8 cellular contexts compared by ENCODE assay signal in genomic region chr15:41659855-41660234, GRCh38. TPM values are rescaled to one million over a fixed set of nuclear protein-coding genes. Genes with fewer than 3 reads are reported as not detected.
DNase-seq lines count a peak whose midpoint lies in the region; ATAC-seq, FAIRE-seq and TF ChIP-seq lines count a peak whose summit lies in the region.

No MANE protein-coding gene starts in this region.

- dilution Hi-C loops in endothelial cell of umbilical vein (cut with MboI; ENCODE audit: extremely low pct_ligation_motif_present, low sequenced_read_pairs), result no loop called here

- H3K9me3 Mint-ChIP-seq in CD8-positive, alpha-beta T cell, result no peaks in the 10 kb centered on the region
- H3K9me3 Mint-ChIP-seq in nephron progenitor cell, result peaks cover 23% of the 10 kb centered on the region

- H3K9ac ChIP-seq in endothelial cell of umbilical vein (replicated peaks; ENCODE audit: extremely low read depth, insufficient read depth, low read length), result no peak overlapping the region

- peak overlapping the region; percentile 62 for H3K4me3 ChIP-seq in CD8-positive, alpha-beta T cell (ENCODE audit: low read depth, low read length)
- peak overlapping the region; percentile 3 to 40 (median 29) for H3K4me3 ChIP-seq in endothelial cell of umbilical vein (replicated peaks in 1 of 3; ENCODE audit: insufficient read depth in 1 of 3, low read depth in 1 of 3, low read length in 3 of 3)

- TF ChIP-seq CTCF in CD8-positive, alpha-beta T cell (IDR thresholded peaks at IDR 0.05), result no peak
- TF ChIP-seq CTCF in endothelial cell of umbilical vein (IDR thresholded peaks at IDR 0.05; ENCODE audit: extremely low read depth in 1 of 2, insufficient read depth in 1 of 2, low read depth in 1 of 2, low read length in 2 of 2), result no peak
- TF ChIP-seq CTCF in nephron progenitor cell (IDR thresholded peaks at IDR 0.05), result no peak

- peaks cover 37% of the 10 kb centered on the region for H3K79me2 ChIP-seq in endothelial cell of umbilical vein (ENCODE audit: control insufficient read depth, insufficient read depth, low read length)

- peaks cover 4% of the 10 kb centered on the region for H4K20me1 ChIP-seq in endothelial cell of umbilical vein (replicated peaks; ENCODE audit: control insufficient read depth, extremely low read depth, insufficient read depth, low read length)

- POLR2A ChIA-PET in CD8-positive, alpha-beta T cell (lab: Charles Lee), result interaction anchor here (1.0 to 2.6 kb wide), 9 partner anchors 11 to 543 kb away, joined by 3 to 32 read pairs (median 4); partner anchors contain the start of gene MAPKBP1
- POLR2A ChIA-PET in endothelial cell of umbilical vein (lab: Charles Lee), result no interaction called here

- CTCF ChIA-PET in CD8-positive, alpha-beta T cell (lab: Charles Lee), result interaction anchor here (1.2 to 1.5 kb wide), 3 partner anchors 15 to 102 kb away, joined by 3 to 7 read pairs (median 3); no protein-coding TSS in a partner anchor
- CTCF ChIA-PET in endothelial cell of umbilical vein (lab: Charles Lee), result interaction anchor here (0.8 to 3.0 kb wide), 4 partner anchors 56 to 194 kb away, joined by 3 to 12 read pairs (median 4); no protein-coding TSS in a partner anchor

- FAIRE-seq in endothelial cell of umbilical vein (lab: Jason Lieb, UNC), result peak; percentile 40

- peak overlapping the region; percentile 86 for H3K4me3 Mint-ChIP-seq in CD8-positive, alpha-beta T cell
- H3K4me3 Mint-ChIP-seq in nephron progenitor cell, result peak overlapping the region; percentile 88

- no peaks in the 10 kb centered on the region for H3K36me3 ChIP-seq in CD8-positive, alpha-beta T cell (ENCODE audit: insufficient read depth, low read length)
- no peaks in the 10 kb centered on the region for H3K36me3 ChIP-seq in KOPT-K1 (ENCODE audit: insufficient read depth, low read length)
- H3K36me3 ChIP-seq in endothelial cell of umbilical vein (ENCODE audit: control insufficient read depth in 2 of 2, extremely low read depth in 1 of 2, insufficient read depth in 2 of 2, low read length in 2 of 2), result no peaks in the 10 kb centered on the region

- intact Hi-C loops in CD8-positive, alpha-beta T cell (cut with DNase I, micrococcal nuclease), result loop anchor here (1.0 to 10.0 kb wide), 13 partner anchors 39 to 837 kb away; partner anchors contain the start of genes EHD4 (in 2 of the 2), CHP1 (in 1 of the 2), EXD1 (in 1 of the 2) and GANC (in 1 of the 2)
- intact Hi-C loops in endothelial cell of umbilical vein (cut with micrococcal nuclease), result loop anchor here (2.0 to 5.0 kb wide), 2 partner anchors 39 to 103 kb away; partner anchors contain the start of gene TYRO3

- H3K36me3 Mint-ChIP-seq in CD8-positive, alpha-beta T cell, result peaks cover 6% of the 10 kb centered on the region
- peaks cover 6% of the 10 kb centered on the region for H3K36me3 Mint-ChIP-seq in nephron progenitor cell (ENCODE audit: low read depth)

- peak overlapping the region; percentile 84 for H2AFZ ChIP-seq in endothelial cell of umbilical vein (ENCODE audit: low read depth, low read length)

- BruUV-seq in endothelial cell of umbilical vein (replicated peaks; lab: Mats Ljungman, UMichigan), result no TSS peak

- H3K27ac ChIP-seq in CD8-positive, alpha-beta T cell (ENCODE audit: low read depth, low read length), result peak overlapping the region; percentile 90
- H3K27ac ChIP-seq in KOPT-K1 (ENCODE audit: low read depth, low read length, poor library complexity, severe bottlenecking) (peak overlapping the region; percentile 90), endothelial cell of umbilical vein (ENCODE audit: insufficient read depth, low read depth, low read length) (peak overlapping the region; percentile 6)

- H3K27me3 Mint-ChIP-seq in CD8-positive, alpha-beta T cell (ENCODE audit: low read depth), result no peaks in the 10 kb centered on the region
- peaks cover 40% of the 10 kb centered on the region for H3K27me3 Mint-ChIP-seq in nephron progenitor cell (ENCODE audit: low read depth, poor library complexity)

- no peak for ATAC-seq in CD8-positive, alpha-beta T cell

- peaks cover 49% of the 10 kb centered on the region for H3K4me1 Mint-ChIP-seq in CD8-positive, alpha-beta T cell (ENCODE audit: low read depth)
- peaks cover 29% of the 10 kb centered on the region for H3K4me1 Mint-ChIP-seq in nephron progenitor cell

- no peaks in the 10 kb centered on the region for H3K27me3 ChIP-seq in CD8-positive, alpha-beta T cell (ENCODE audit: insufficient read depth, low read length)
- H3K27me3 ChIP-seq in endothelial cell of umbilical vein (ENCODE audit: control insufficient read depth in 2 of 2, insufficient read depth in 2 of 2, low read length in 2 of 2), result peaks cover 2 to 14% of the 10 kb centered on the region in 2 experiments

- H3K9me3 ChIP-seq in CD8-positive, alpha-beta T cell (ENCODE audit: low read length), result no peaks in the 10 kb centered on the region
- H3K9me3 ChIP-seq in KOPT-K1 (ENCODE audit: insufficient read depth, low read length, poor library complexity, severe bottlenecking) (no peaks in the 10 kb centered on the region), endothelial cell of umbilical vein (replicated peaks; ENCODE audit: control insufficient read depth, insufficient read depth, low read length) (no peaks in the 10 kb centered on the region)

- H3K9me1 ChIP-seq in endothelial cell of umbilical vein (replicated peaks; ENCODE audit: control insufficient read depth, extremely low read depth, insufficient read depth, low read length), result no peaks in the 10 kb centered on the region

- TF ChIP-seq POLR2A in endothelial cell of umbilical vein (IDR thresholded peaks at IDR 0.05; ENCODE audit: low read depth, low read length), result no peak

- H3K27ac Mint-ChIP-seq in CD8-positive, alpha-beta T cell, result peak overlapping the region; percentile 89
- H3K27ac Mint-ChIP-seq in nephron progenitor cell, result peak overlapping the region; percentile 78

- no peak for DNase-seq in CD8-positive, alpha-beta T cell
- DNase-seq in endothelial cell of umbilical vein (ENCODE audit: low read depth, low spot score) (no peak), nephron progenitor cell (no peak), HuH-7 (ENCODE audit: low spot score) (no peak), NCI-H446 treated with DMSO at 0.1 percent for 48 hours (lab: John Stamatoyannopoulos, UW) (no peak), NCI-H345 (lab: John Stamatoyannopoulos, UW) (no peak), NCI-H226 (no peak)

- H3K4me1 ChIP-seq in CD8-positive, alpha-beta T cell (ENCODE audit: insufficient read depth, low read length), result peaks cover 31% of the 10 kb centered on the region
- H3K4me1 ChIP-seq in endothelial cell of umbilical vein (ENCODE audit: control insufficient read depth, extremely low read depth, insufficient read depth, low read length), result peaks cover 26% of the 10 kb centered on the region

- peak overlapping the region; percentile 67 for H3K4me2 ChIP-seq in endothelial cell of umbilical vein (ENCODE audit: insufficient read depth, low read length)

TF ChIP-seq in endothelial cell of umbilical vein, 7 proteins besides CTCF, POLR2A, EP300 and RAD21:
- TF ChIP-seq GATA2 (IDR thresholded peaks at IDR 0.05; ENCODE audit: insufficient read depth, insufficient read length, low read depth, low read length) (no peak), MAX (IDR thresholded peaks at IDR 0.05; ENCODE audit: insufficient read depth, insufficient read length) (no peak), POLR2AphosphoS5 (IDR thresholded peaks at IDR 0.05; ENCODE audit: insufficient read depth, low read depth, low read length) (no peak), FOS (IDR thresholded peaks at IDR 0.05; ENCODE audit: borderline replicate concordance, insufficient read depth, low read length) (no peak), EZH2 (IDR thresholded peaks at IDR 0.05; ENCODE audit: borderline replicate concordance, low read depth, low read length, severe bottlenecking) (no peak), JUN (IDR thresholded peaks at IDR 0.05; ENCODE audit: borderline replicate concordance, insufficient read depth, insufficient read length, low read depth) (no peak), MYC (IDR thresholded peaks at IDR 0.05; ENCODE audit: low read depth, low read length) (no peak)

RNA-seq across cellular contexts. Expression of gene MGA, which starts 0.4 kb away (rescaled TPM):
- total RNA-seq in CD8-positive, alpha-beta T cell, result 10 to 100 TPM; 32.9 to 35.7 TPM
- 34.0 and 36.5 TPM in 2 replicates for total RNA-seq in endothelial cell of umbilical vein
- 3.6 and 4.1 TPM in 2 replicates for polyA plus RNA-seq in endothelial cell of umbilical vein
- polyA plus RNA-seq in endothelial cell of umbilical vein (2011; cell fraction: cytosol; rRNA removed), result 3.2 and 3.5 TPM in 2 replicates
- 16.1 and 18.4 TPM in 2 replicates for polyA plus RNA-seq in endothelial cell of umbilical vein (2011; cell fraction: nucleus; rRNA removed)
- polyA plus RNA-seq in endothelial cell of umbilical vein (2012), result 8.9 and 10.3 TPM in 2 replicates
- 42.3 and 47.5 TPM in 2 replicates for polyA minus RNA-seq in endothelial cell of umbilical vein
- 56.9 TPM for polyA minus RNA-seq in endothelial cell of umbilical vein (2011; cell fraction: cytosol; rRNA and poly(A)+ RNA removed)
- 61.3 and 88.2 TPM in 2 replicates for polyA minus RNA-seq in endothelial cell of umbilical vein (2011; cell fraction: nucleus; rRNA and poly(A)+ RNA removed)

Comparison
In these comparisons a context has a peak if more than half of its experiments do, and no peak if none do; other contexts are left out.
1. H3K27ac ChIP-seq: peak in every context shown above with its lines; median percentile 90 in CD8-positive, alpha-beta T cell; 90 in KOPT-K1; 6 in endothelial cell of umbilical vein.